8 cellular contexts compared by ENCODE assay signal in genomic region chr17:36948717-36949460, GRCh38. TPM values are rescaled to one million over a fixed set of nuclear protein-coding genes. Genes with fewer than 3 reads are reported as not detected.
A peak's percentile ranks its signal among the peaks of the same experiment; 100 is the strongest.
DNase-seq lines count a peak whose midpoint lies in the region; ATAC-seq lines count a peak whose summit lies in the region.

TSS of gene AATF (plus strand) at chr17:36948954. CDS start at chr17:36949126, 172 bp downstream.

- H3K27ac ChIP-seq in BLaER1: peak within 1 kb of the TSS; percentile 84
- peak within 1 kb of the TSS; percentile 74 for H3K27ac ChIP-seq in cingulate gyrus (ENCODE audit: low read depth, low read length)

- peak within 1 kb of the TSS; percentile 88 for H3K4me3 ChIP-seq in BLaER1

- peaks cover 37% of the 10 kb centered on the region for H3K36me3 ChIP-seq in BLaER1

- intact Hi-C loops in left colon (cut with DNase I, micrococcal nuclease): no loop called here

- DNase-seq in NCI-H526 (lab: John Stamatoyannopoulos, UW) (peak; percentile 89 to 98), left colon (peak; percentile 95 to 97)
- peak; percentile 98 for DNase-seq in activated CD4-positive, alpha-beta T cell treated with anti-CD3 and anti-CD28 coated beads for 48 hours
- DNase-seq in stimulated activated CD4-positive, alpha-beta T cell treated with anti-CD3 and anti-CD28 coated beads, Interleukin-1b, Interleukin-23, amount 100 ng/mL, for 4 hours (ENCODE audit: low read depth in 2 of 2): peak; percentile 91 to 96

- H3K9me3 ChIP-seq in BLaER1: peaks cover 4% of the 10 kb centered on the region; the same call in 1 of the 2 replicates

- peak within 1 kb of the TSS; percentile 97 for H3K4me2 ChIP-seq in BLaER1

- H4K20me1 ChIP-seq in BLaER1: peaks cover 68% of the 10 kb centered on the region

- peaks cover 37% of the 10 kb centered on the region for H3K4me1 ChIP-seq in BLaER1

- ATAC-seq in GM19328 (IDR thresholded peaks at IDR 0.05; ENCODE audit: unreplicated experiment) (peak; percentile 95), HG03469 (IDR thresholded peaks at IDR 0.05; ENCODE audit: unreplicated experiment) (peak; percentile 69), left colon (peak; percentile 99)

- H3K27me3 ChIP-seq in BLaER1: peaks cover 46% of the 10 kb centered on the region

- peak within 1 kb of the TSS; percentile 87 for H3K9ac ChIP-seq in BLaER1

RNA-seq across cellular contexts. Expression of gene AATF, which starts in this region (rescaled TPM):
- 10 to 100 TPM; 33.6 to 36.5 TPM for total RNA-seq in left colon

Comparison
In these comparisons a context has a peak if more than half of its experiments do, and no peak if none do; other contexts are left out.
1. Peak in every context shown above with its lines: DNase-seq, ATAC-seq, H3K4me3 ChIP-seq and H3K27ac ChIP-seq.